Comparison of ENCODE assay signal across 26 cellular contexts in the genomic region with DNA sequence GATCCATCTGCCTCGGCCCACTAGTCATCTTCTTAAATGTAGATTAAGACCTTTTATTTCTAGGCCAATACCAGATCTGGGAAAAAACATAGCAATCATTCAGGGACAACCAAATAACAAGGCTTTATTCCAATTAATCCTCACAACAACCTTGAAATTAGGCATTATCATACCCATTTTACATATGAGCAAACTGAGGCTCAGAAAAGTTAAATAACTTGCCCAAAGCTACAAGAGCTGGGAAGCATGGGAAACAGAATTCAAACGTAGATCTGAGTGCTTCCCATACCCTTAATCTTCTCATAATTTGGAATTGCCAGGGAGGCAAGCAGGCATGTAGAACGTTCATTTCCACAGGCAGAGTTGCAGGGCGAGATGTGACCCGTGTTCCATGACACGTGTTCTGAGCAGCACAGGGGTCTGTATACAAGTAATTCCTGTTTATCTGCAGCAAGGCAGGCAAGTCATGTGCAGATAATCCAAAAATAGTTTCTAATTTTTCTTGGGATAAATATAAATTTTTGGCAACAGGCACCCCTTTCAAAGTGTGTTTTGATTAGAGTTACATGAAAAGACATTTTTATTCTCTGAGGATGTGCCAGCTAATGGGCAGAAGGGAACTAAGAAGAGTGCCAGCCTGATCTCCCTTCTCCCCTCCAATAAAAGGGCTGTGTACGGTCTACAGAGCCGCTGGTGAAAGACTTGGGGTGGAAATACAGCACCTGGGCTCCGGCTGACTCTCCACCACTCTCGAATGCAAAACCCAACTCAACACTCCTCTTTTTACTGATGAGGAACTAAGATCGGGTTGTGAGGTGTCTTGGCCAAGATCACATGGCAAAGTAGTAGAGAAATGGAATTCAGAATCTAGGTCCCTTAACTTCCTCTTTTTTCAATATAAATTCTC. TPM values are rescaled to one million over a fixed set of nuclear protein-coding genes. Genes with fewer than 3 reads are reported as not detected.
DNase-seq lines count a peak whose midpoint lies in the region; TF ChIP-seq lines count a peak whose summit lies in the region.
"Had no signal": no experiment of that assay in that cellular context is flagged by ENCODE, and none has a peak within 500 bp of the region (broad histone marks: within the 10 kb centered on the region; RNA-seq: fewer than 3 reads in every experiment).

No MANE protein-coding gene starts in this region.

- no peak for TF ChIP-seq RAD21 in SK-N-SH (IDR thresholded peaks at IDR 0.05; ENCODE audit: low read length)

- intact Hi-C loops in ascending aorta (cut with DNase I), result loop anchor here (1.0 kb wide), 1 partner anchor 26 kb away; no protein-coding TSS in a partner anchor

- peak; percentile 83 to 85 for DNase-seq in NOMO-1 (lab: John Stamatoyannopoulos, UW; ENCODE audit: unreplicated experiment in 2 of 2)
- no peak for DNase-seq in ascending aorta (ENCODE audit: low spot score in 2 of 2)
- DNase-seq in osteoblast (ENCODE audit: insufficient read length, low spot score, missing footprints), result no peak
- no peak for DNase-seq in SK-N-SH
- no peak for DNase-seq in stimulated activated naive CD4-positive, alpha-beta T cell (lab: John Stamatoyannopoulos, UW)
- DNase-seq in dedifferentiated amniotic fluid mesenchymal stem cell (ENCODE audit: extremely low spot score), result no peak
- DNase-seq: activated CD4-positive, alpha-beta T cell treated with anti-CD3 and anti-CD28 coated beads for 1 hour; activated CD8-positive, alpha-beta T cell treated with anti-CD3 and anti-CD28 coated beads, Interleukin-2, amount 10 ng/mL, durations not matched to agents 7 days and 5 days; activated effector memory CD4-positive, alpha-beta T cell treated with anti-CD3 and anti-CD28 coated beads, Interleukin-2, amount 50 U/mL, for 16 hours; activated naive CD8-positive, alpha-beta T cell treated with anti-CD3 and anti-CD28 coated beads, Interleukin-2, amount 50 U/mL, for 24 hours; activated T-cell treated with anti-CD3 and anti-CD28 coated beads for 4 hours; effector memory CD8-positive, alpha-beta T cell; KG1; left colon; naive thymus-derived CD8-positive, alpha-beta T cell; NCI-H187 treated with DMSO at 0.1 percent for 48 hours; NCI-H526 treated with DMSO at 0.1 percent for 48 hours; ovary; SHP77; stimulated activated CD4-positive, alpha-beta T cell treated with anti-CD3 and anti-CD28 coated beads, Interleukin-4, amount 100 ng/mL, for 4 hours; stimulated activated naive CD8-positive, alpha-beta T cell treated with anti-CD3 and anti-CD28 coated beads, Interleukin-15, Interleukin-2, amounts not matched to agents 100 U/mL and 50 U/mL, for 24 hours; T-cell; thyroid gland had no signal

- 15% methylated on average over 11 of the region's 11 CpGs for WGBS in SK-N-SH (ENCODE audit: low lambda C conversion rate)

- H2AFZ ChIP-seq in osteoblast (ENCODE audit: low read length), result no peak overlapping the region
- H2AFZ ChIP-seq in SK-N-SH (ENCODE audit: low read depth), result no peak overlapping the region
- H2AFZ ChIP-seq: hepatocyte had no signal

- CTCF ChIA-PET in SK-N-SH (lab: Yijun Ruan, JAX), result no interaction called here

- no peaks in the 10 kb centered on the region for H3K79me2 ChIP-seq in osteoblast (ENCODE audit: insufficient read depth, low read length)
- H3K79me2 ChIP-seq in SK-N-SH (ENCODE audit: insufficient read depth), result no peaks in the 10 kb centered on the region
- H3K79me2 ChIP-seq: hepatocyte had no signal

- TF ChIP-seq CTCF in ascending aorta (IDR thresholded peaks at IDR 0.05) (no peak), osteoblast (IDR thresholded peaks at IDR 0.05; ENCODE audit: extremely low read depth, low read depth, low read length) (no peak), SK-N-SH (IDR thresholded peaks at IDR 0.05) (no peak)

- H3K9me2 ChIP-seq in SK-N-SH, result no peaks in the 10 kb centered on the region

- H3K4me3 ChIP-seq in HUES48 (ENCODE audit: low read depth, low read length), result no peak overlapping the region
- H3K4me3 ChIP-seq in ascending aorta, result no peak overlapping the region
- H3K4me3 ChIP-seq in osteoblast (ENCODE audit: insufficient read depth, low read length), result no peak overlapping the region
- no peak overlapping the region for H3K4me3 ChIP-seq in SK-N-SH (ENCODE audit: low read depth in 2 of 2, low read length in 1 of 2)
- H3K4me3 ChIP-seq: hepatocyte, ovary, thyroid gland had no signal

- no peaks in the 10 kb centered on the region for H4K20me1 ChIP-seq in osteoblast (ENCODE audit: insufficient read depth, low read length)
- no peaks in the 10 kb centered on the region for H4K20me1 ChIP-seq in SK-N-SH (ENCODE audit: insufficient read depth)

- TF ChIP-seq EP300 in SK-N-SH (IDR thresholded peaks at IDR 0.05; ENCODE audit: borderline replicate concordance in 1 of 2, low read depth in 1 of 2, low read length in 1 of 2), result no peak

- no peaks in the 10 kb centered on the region for H3K27me3 ChIP-seq in HUES48 (ENCODE audit: control insufficient read depth, insufficient read depth, low read length)
- no peaks in the 10 kb centered on the region for H3K27me3 ChIP-seq in ascending aorta
- H3K27me3 ChIP-seq in osteoblast (ENCODE audit: insufficient read depth, low read length), result no peaks in the 10 kb centered on the region
- peaks cover 10% of the 10 kb centered on the region; the same call in 1 of the 2 replicates for H3K27me3 ChIP-seq in SK-N-SH (ENCODE audit: insufficient read depth)
- H3K27me3 ChIP-seq: foreskin keratinocyte, hepatocyte, ovary, thyroid gland had no signal

- no peaks in the 10 kb centered on the region for H3K36me3 ChIP-seq in HUES48 (ENCODE audit: control insufficient read depth, insufficient read depth, low read length)
- H3K36me3 ChIP-seq in ascending aorta, result no peaks in the 10 kb centered on the region
- H3K36me3 ChIP-seq in osteoblast (ENCODE audit: insufficient read depth, low read length), result no peaks in the 10 kb centered on the region
- H3K36me3 ChIP-seq in SK-N-SH (replicated peaks in 1 of 2; ENCODE audit: control insufficient read depth in 1 of 2, insufficient read depth in 2 of 2, low read length in 1 of 2), result no peaks in the 10 kb centered on the region
- H3K36me3 ChIP-seq: ovary, thyroid gland had no signal

- peak overlapping the region; percentile 62 for H3K27ac ChIP-seq in HUES48 (ENCODE audit: low read depth, low read length)
- peak overlapping the region; percentile 81 to 88 for H3K27ac ChIP-seq in ascending aorta
- H3K27ac ChIP-seq in osteoblast (ENCODE audit: low read depth, low read length), result peak overlapping the region; percentile 55
- H3K27ac ChIP-seq in SK-N-SH (ENCODE audit: low read depth in 2 of 2, low read length in 1 of 2), result no peak overlapping the region
- H3K27ac ChIP-seq: foreskin keratinocyte, hepatocyte, ovary, thyroid gland had no signal

- no peaks in the 10 kb centered on the region for H3K9me3 ChIP-seq in HUES48 (ENCODE audit: control insufficient read depth, insufficient read depth, low read length)
- no peaks in the 10 kb centered on the region for H3K9me3 ChIP-seq in ascending aorta
- no peaks in the 10 kb centered on the region for H3K9me3 ChIP-seq in osteoblast (ENCODE audit: low read depth, low read length)
- no peaks in the 10 kb centered on the region for H3K9me3 ChIP-seq in SK-N-SH
- H3K9me3 ChIP-seq: ovary, thyroid gland had no signal

- peaks cover 4% of the 10 kb centered on the region for H3F3A ChIP-seq in SK-N-SH (replicated peaks; ENCODE audit: insufficient read depth)

- POLR2A ChIA-PET in SK-N-SH (lab: Yijun Ruan, JAX), result no interaction called here

- H3K4me2 ChIP-seq in osteoblast (ENCODE audit: insufficient read depth, low read length) (no peak overlapping the region), SK-N-SH (no peak overlapping the region)
- H3K4me2 ChIP-seq: hepatocyte had no signal

- H3K9ac ChIP-seq in HUES48 (ENCODE audit: low read depth, low read length) (no peak overlapping the region), SK-N-SH (no peak overlapping the region)

- H3K4me1 ChIP-seq in HUES48 (ENCODE audit: control insufficient read depth, insufficient read depth, low read length) (peaks cover 9% of the 10 kb centered on the region; the same call in 1 of the 2 replicates), ascending aorta (peaks cover 5 to 18% of the 10 kb centered on the region in 2 donors), osteoblast (ENCODE audit: insufficient read depth, low read length) (peaks cover 14% of the 10 kb centered on the region), SK-N-SH (ENCODE audit: control insufficient read depth in 1 of 2, insufficient read depth in 2 of 2, low read depth in 1 of 2, low read length in 1 of 2) (no peaks in the 10 kb centered on the region)
- H3K4me1 ChIP-seq: thyroid gland had no signal

TF ChIP-seq in SK-N-SH, 30 proteins besides CTCF, POLR2A, EP300 and RAD21 (continues in another document):
- no peak for TF ChIP-seq ZBTB33 (IDR thresholded peaks at IDR 0.05; ENCODE audit: borderline replicate concordance, low read depth)
- no peak for TF ChIP-seq TEAD4 (IDR thresholded peaks at IDR 0.05; ENCODE audit: borderline replicate concordance, insufficient read depth)
- TF ChIP-seq YY1 (IDR thresholded peaks at IDR 0.05; ENCODE audit: low read depth), result no peak
- TF ChIP-seq GABPA (IDR thresholded peaks at IDR 0.05; ENCODE audit: low read depth), result no peak
- no peak for TF ChIP-seq EZH2phosphoT487 (IDR thresholded peaks at IDR 0.05; ENCODE audit: borderline replicate concordance, low read depth)
- no peak for TF ChIP-seq FOXM1 (IDR thresholded peaks at IDR 0.05; ENCODE audit: low read depth)

RNA-seq across cellular contexts. Expression of gene MYOCD, which starts 27.7 kb away (rescaled TPM):
- total RNA-seq in ascending aorta, result 153 TPM
- under 0.01 TPM in 2 replicates for total RNA-seq in osteoblast
- polyA plus RNA-seq in SK-N-SH (2012; rRNA removed), result not detected in 2 replicates
- not detected in 2 replicates for polyA plus RNA-seq in SK-N-SH (2012; cell fraction: cytosol; rRNA removed)
- polyA plus RNA-seq in SK-N-SH (2012; cell fraction: nucleus; rRNA removed), result not detected in 2 replicates
- total RNA-seq: activated CD8-positive, alpha-beta T cell treated with anti-CD3 and anti-CD28 coated beads, Interleukin-2, amount 10 ng/mL, durations not matched to agents 7 days and 5 days; foreskin keratinocyte; naive thymus-derived CD8-positive, alpha-beta T cell; T-cell had no signal
- polyA plus RNA-seq: naive thymus-derived CD8-positive, alpha-beta T cell had no signal

Comparison
In these comparisons a context has a peak if more than half of its experiments do, and no peak if none do; other contexts are left out.
1. H3K27ac ChIP-seq: peak in HUES48 (single experiment), ascending aorta (2 of 2) and osteoblast (single experiment); none in SK-N-SH (0 of 2).
2. DNase-seq: peak in NOMO-1 (2 of 2); none in ascending aorta (0 of 2), osteoblast (single experiment), SK-N-SH (single experiment), stimulated activated naive CD4-positive, alpha-beta T cell (0 of 6) and dedifferentiated amniotic fluid mesenchymal stem cell (single experiment).
3. RNA of gene MYOCD, which starts 27.7 kb away (total RNA-seq): 153 TPM in ascending aorta (single experiment); under 0.01 TPM in osteoblast; every median in the first group is over 100 times any median in the second.